14 cellular contexts compared by ENCODE assay signal in genomic region chr14:50774542-50775267, GRCh38. TPM values are rescaled to one million over a fixed set of nuclear protein-coding genes. Genes with fewer than 3 reads are reported as not detected.
A peak's percentile ranks its signal among the peaks of the same experiment; 100 is the strongest.
DNase-seq lines count a peak whose midpoint lies in the region; ATAC-seq and TF ChIP-seq lines count a peak whose summit lies in the region.
"Had no signal": no experiment of that assay in that cellular context is flagged by ENCODE, and none has a peak within 500 bp of the region (broad histone marks: within the 10 kb centered on the region; RNA-seq: fewer than 3 reads in every experiment).

No MANE protein-coding gene starts in this region.

- H3K4me2 ChIP-seq in skeletal muscle satellite cell (ENCODE audit: low read length) = peak overlapping the region; percentile 73

- peak overlapping the region; percentile 69 for H3K9ac ChIP-seq in skeletal muscle satellite cell (ENCODE audit: low read depth, low read length)

- ATAC-seq in CD8-positive, alpha-beta T cell = no peak
- no peak for ATAC-seq in activated T-helper 17 cell treated with anti-CD3 and anti-CD28 coated beads, Interleukin-2, amount 50 U/mL, for 72 hours (replicated peaks)
- ATAC-seq in heart right ventricle (peak in 1 of 8 donors; percentile 20), GM21526 (IDR thresholded peaks at IDR 0.05; ENCODE audit: low FRiP score, unreplicated experiment) (no peak)

- H3K9me3 Mint-ChIP-seq in CD8-positive, alpha-beta T cell = no peaks in the 10 kb centered on the region
- no peaks in the 10 kb centered on the region for H3K9me3 Mint-ChIP-seq in activated T-helper 17 cell treated with anti-CD3 and anti-CD28 coated beads, Interleukin-2, amount 50 U/mL, for 72 hours
- H3K9me3 Mint-ChIP-seq: activated T-cell treated with anti-CD3 and anti-CD28 coated beads, Interleukin-2, amount 50 U/mL, for 4 hours had no signal

- intact Hi-C loops in CD8-positive, alpha-beta T cell (cut with DNase I, micrococcal nuclease) = loop anchor here (5.0 kb wide), 4 partner anchors 32 to 452 kb away; no protein-coding TSS in a partner anchor
- intact Hi-C loops in heart right ventricle (cut with DNase I) = loop anchor here in 8 of 10 donors (5.0 to 10.0 kb wide), 6 partner anchors 50 to 232 kb away; no protein-coding TSS in a partner anchor

- CTCF ChIA-PET in CD8-positive, alpha-beta T cell (lab: Charles Lee) = interaction anchor here (1.0 to 7.4 kb wide), 9 partner anchors 9 to 88 kb away, joined by 3 to 186 read pairs (median 11); no protein-coding TSS in a partner anchor

- POLR2A ChIA-PET in CD8-positive, alpha-beta T cell (lab: Charles Lee) = interaction anchor here (1.4 to 2.5 kb wide), 4 partner anchors 11 to 86 kb away, joined by 3 to 13 read pairs (median 8); no protein-coding TSS in a partner anchor

- no peaks in the 10 kb centered on the region for H3K27me3 Mint-ChIP-seq in CD8-positive, alpha-beta T cell (ENCODE audit: low read depth)
- no peaks in the 10 kb centered on the region for H3K27me3 Mint-ChIP-seq in activated T-helper 17 cell treated with anti-CD3 and anti-CD28 coated beads, Interleukin-2, amount 50 U/mL, for 72 hours

- no peaks in the 10 kb centered on the region for H3K9me3 ChIP-seq in CD8-positive, alpha-beta T cell (ENCODE audit: low read length)
- no peaks in the 10 kb centered on the region for H3K9me3 ChIP-seq in heart right ventricle
- no peaks in the 10 kb centered on the region for H3K9me3 ChIP-seq in skeletal muscle satellite cell (replicated peaks; ENCODE audit: low read length)

- H3K36me3 Mint-ChIP-seq in CD8-positive, alpha-beta T cell = peaks cover 78% of the 10 kb centered on the region
- peaks cover 74% of the 10 kb centered on the region for H3K36me3 Mint-ChIP-seq in activated T-helper 17 cell treated with anti-CD3 and anti-CD28 coated beads, Interleukin-2, amount 50 U/mL, for 72 hours (ENCODE audit: low read depth)

- no peak overlapping the region for H3K27ac ChIP-seq in CD8-positive, alpha-beta T cell (ENCODE audit: low read depth, low read length)
- peak overlapping the region in 6 of 10 donors; percentile 10 to 42 (median 24) for H3K27ac ChIP-seq in heart right ventricle
- H3K27ac ChIP-seq: C4-2B had no signal

- WGBS in heart right ventricle, 2 donors = 86 to 88% methylated on average over 8 of the region's 8 CpGs

- peaks cover 55% of the 10 kb centered on the region for H3K36me3 ChIP-seq in CD8-positive, alpha-beta T cell (ENCODE audit: insufficient read depth, low read length)
- H3K36me3 ChIP-seq in heart right ventricle (peaks cover 0 to 86% (median 34%) of the 10 kb centered on the region in 9 donors), skeletal muscle satellite cell (ENCODE audit: insufficient read depth, low read length) (peaks cover 24% of the 10 kb centered on the region)

- peaks cover 35% of the 10 kb centered on the region for H3K4me1 Mint-ChIP-seq in CD8-positive, alpha-beta T cell (ENCODE audit: low read depth)
- peaks cover 24% of the 10 kb centered on the region for H3K4me1 Mint-ChIP-seq in activated T-helper 17 cell treated with anti-CD3 and anti-CD28 coated beads, Interleukin-2, amount 50 U/mL, for 72 hours

- H3K27ac Mint-ChIP-seq in CD8-positive, alpha-beta T cell = peak overlapping the region; percentile 0
- peak overlapping the region; percentile 22 for H3K27ac Mint-ChIP-seq in activated T-helper 17 cell treated with anti-CD3 and anti-CD28 coated beads, Interleukin-2, amount 50 U/mL, for 72 hours
- H3K27ac Mint-ChIP-seq: progenitor cell of endocrine pancreas had no signal

- TF ChIP-seq CTCF in CD8-positive, alpha-beta T cell (IDR thresholded peaks at IDR 0.05) = no peak
- no peak for TF ChIP-seq CTCF in heart right ventricle (IDR thresholded peaks at IDR 0.05)

- no peaks in the 10 kb centered on the region for H3K27me3 ChIP-seq in CD8-positive, alpha-beta T cell (ENCODE audit: insufficient read depth, low read length)
- H3K27me3 ChIP-seq in heart right ventricle (no peaks in the 10 kb centered on the region), skeletal muscle satellite cell (ENCODE audit: control insufficient read depth, insufficient read depth, low read length) (no peaks in the 10 kb centered on the region)

- H3K4me3 ChIP-seq in CD8-positive, alpha-beta T cell (ENCODE audit: low read depth, low read length) = no peak overlapping the region
- no peak overlapping the region for H3K4me3 ChIP-seq in heart right ventricle
- H3K4me3 ChIP-seq in skeletal muscle satellite cell (ENCODE audit: low read length) = peak overlapping the region; percentile 39

- H3K4me1 ChIP-seq in CD8-positive, alpha-beta T cell (ENCODE audit: insufficient read depth, low read length) = peaks cover 26% of the 10 kb centered on the region
- peaks cover 0 to 40% (median 14%) of the 10 kb centered on the region in 9 donors for H3K4me1 ChIP-seq in heart right ventricle
- H3K4me1 ChIP-seq in skeletal muscle satellite cell (ENCODE audit: control insufficient read depth, insufficient read depth, low read length) = peaks cover 29% of the 10 kb centered on the region

- H3K4me3 Mint-ChIP-seq in CD8-positive, alpha-beta T cell = no peak overlapping the region
- no peak overlapping the region for H3K4me3 Mint-ChIP-seq in activated T-helper 17 cell treated with anti-CD3 and anti-CD28 coated beads, Interleukin-2, amount 50 U/mL, for 72 hours
- H3K4me3 Mint-ChIP-seq: activated T-cell treated with anti-CD3 and anti-CD28 coated beads, Interleukin-2, amount 50 U/mL, for 4 hours had no signal

- no peak for DNase-seq in CD8-positive, alpha-beta T cell
- no peak for DNase-seq in heart right ventricle
- no peak for DNase-seq in activated CD4-positive, CD25-positive, alpha-beta regulatory T cell treated with anti-CD3 and anti-CD28 coated beads, Interleukin-2, amount 50 U/mL, for 72 hours
- DNase-seq in GM03348 (ENCODE audit: low spot score) = no peak
- DNase-seq in COLO829 (ENCODE audit: low spot score) = no peak
- DNase-seq: activated T-cell treated with anti-CD3 and anti-CD28 coated beads, Interleukin-2, amount 50 U/mL, for 4 hours; caudate nucleus; NCI-H1048; NCI-H510A had no signal

RNA-seq across cellular contexts. Expression of gene NIN, which starts 56.3 kb away (rescaled TPM):
- 100 to 1,000 TPM; 121 to 132 TPM for total RNA-seq in CD8-positive, alpha-beta T cell
- 10 to 100 TPM; 25.9 to 42.2 TPM for total RNA-seq in activated T-helper 17 cell treated with anti-CD3 and anti-CD28 coated beads, Interleukin-2, amount 50 U/mL, for 72 hours
- 10 to 100 TPM; 20.2 to 38.7 (median 26.6) TPM for total RNA-seq in heart right ventricle
- polyA plus RNA-seq in heart right ventricle = 10 to 100 TPM in 1 of 2 donors, 1 to 10 TPM in 1; 4.0 to 14.3 TPM
- total RNA-seq in skeletal muscle satellite cell (2012; rRNA removed) = 26.0 and 33.0 TPM in 2 replicates
